ENCODE assay signal across 8 cellular contexts in genomic region chr14:88562532-88562830, GRCh38. TPM values are rescaled to one million over a fixed set of nuclear protein-coding genes. Genes with fewer than 3 reads are reported as not detected.
A peak's percentile ranks its signal among the peaks of the same experiment; 100 is the strongest.
DNase-seq lines count a peak whose midpoint lies in the region; ATAC-seq and TF ChIP-seq lines count a peak whose summit lies in the region.

No MANE protein-coding gene starts in this region.

- no peak for ATAC-seq in right lobe of liver
- no peak for ATAC-seq in GM18520 (IDR thresholded peaks at IDR 0.05; ENCODE audit: unreplicated experiment)

- H3K36me3 ChIP-seq in adrenal gland (replicated peaks in 1 of 2), result peaks cover 0 to 8% of the 10 kb centered on the region in 2 donors
- H3K36me3 ChIP-seq in right lobe of liver, result peaks cover 0 to 7% (median under 1%) of the 10 kb centered on the region in 4 donors

- H3K9me3 Mint-ChIP-seq in activated naive CD4-positive, alpha-beta T cell treated with anti-CD3 and anti-CD28 coated beads, Interleukin-2, amount 10 ng/mL, durations not matched to agents 7 days and 5 days, result no peaks in the 10 kb centered on the region
- H3K9me3 Mint-ChIP-seq in type B pancreatic cell, result no peaks in the 10 kb centered on the region

- H3K4me3 ChIP-seq in adrenal gland, result peak overlapping the region in 3 of 4 donors; percentile 27 to 87 (median 74)
- peak overlapping the region; percentile 85 to 96 (median 89) for H3K4me3 ChIP-seq in right lobe of liver

- H3K4me3 Mint-ChIP-seq in activated naive CD4-positive, alpha-beta T cell treated with anti-CD3 and anti-CD28 coated beads, Interleukin-2, amount 10 ng/mL, durations not matched to agents 7 days and 5 days, result peak overlapping the region; percentile 94
- peak overlapping the region; percentile 92 for H3K4me3 Mint-ChIP-seq in type B pancreatic cell

- TF ChIP-seq POLR2A in adrenal gland (IDR thresholded peaks at IDR 0.05) (no peak), right lobe of liver (IDR thresholded peaks at IDR 0.05) (no peak)

- peaks cover 47% of the 10 kb centered on the region for H3K27me3 Mint-ChIP-seq in activated naive CD4-positive, alpha-beta T cell treated with anti-CD3 and anti-CD28 coated beads, Interleukin-2, amount 10 ng/mL, durations not matched to agents 7 days and 5 days
- H3K27me3 Mint-ChIP-seq in type B pancreatic cell, result no peaks in the 10 kb centered on the region

- intact Hi-C loops in adrenal gland (cut with DNase I), result no loop called here
- intact Hi-C loops in right lobe of liver (cut with DNase I), result no loop called here

- H3K9me3 ChIP-seq in adrenal gland (replicated peaks in 1 of 3) (no peaks in the 10 kb centered on the region), right lobe of liver (no peaks in the 10 kb centered on the region)

- CTCF ChIA-PET in activated naive CD4-positive, alpha-beta T cell treated with anti-CD3 and anti-CD28 coated beads, Interleukin-2, amount 10 ng/mL, durations not matched to agents 7 days and 5 days (lab: Charles Lee), result no interaction called here

- 26 to 27% (median 27%) methylated on average over 5 of the region's 5 CpGs for WGBS in adrenal gland, 4 donors
- 20% methylated on average over 5 of the region's 5 CpGs for WGBS in right lobe of liver (ENCODE audit: insufficient coverage, low coverage, low lambda C conversion rate, missing lambda C conversion rate)

- in situ Hi-C loops in ACHN (cut with HindIII; ENCODE audit: low pct_ligation_motif_present, low pct_unique_long_range_greater_than_20kb, low sequenced_read_pairs), result no loop called here

- peaks cover 40% of the 10 kb centered on the region for H3K4me1 Mint-ChIP-seq in activated naive CD4-positive, alpha-beta T cell treated with anti-CD3 and anti-CD28 coated beads, Interleukin-2, amount 10 ng/mL, durations not matched to agents 7 days and 5 days
- peaks cover 28% of the 10 kb centered on the region for H3K4me1 Mint-ChIP-seq in type B pancreatic cell (ENCODE audit: unreplicated experiment)

- H3K27ac ChIP-seq in adrenal gland (peak overlapping the region in 2 of 5 donors; percentile 93), right lobe of liver (peak overlapping the region in 1 of 3 donors; percentile 94)

- peaks cover 14% of the 10 kb centered on the region for H3K36me3 Mint-ChIP-seq in activated naive CD4-positive, alpha-beta T cell treated with anti-CD3 and anti-CD28 coated beads, Interleukin-2, amount 10 ng/mL, durations not matched to agents 7 days and 5 days
- no peaks in the 10 kb centered on the region for H3K36me3 Mint-ChIP-seq in type B pancreatic cell

- no peak for DNase-seq in activated naive CD4-positive, alpha-beta T cell treated with anti-CD3 and anti-CD28 coated beads, Interleukin-2, amount 10 ng/mL, durations not matched to agents 7 days and 5 days
- no peak for DNase-seq in activated naive CD4-positive, alpha-beta T cell treated with anti-CD3 and anti-CD28 coated beads, Interleukin-2, amount 50 U/mL, for 16 hours
- DNase-seq in adrenal gland, result no peak
- no peak for DNase-seq in right lobe of liver
- no peak for DNase-seq in type B pancreatic cell (ENCODE audit: extremely low spot score, unreplicated experiment)
- DNase-seq in ACHN, result no peak
- no peak for DNase-seq in activated effector memory CD4-positive, alpha-beta T cell treated with Interleukin-2 at 50 U/mL for 16 hours

- TF ChIP-seq CTCF in adrenal gland (IDR thresholded peaks at IDR 0.05) (no peak), right lobe of liver (IDR thresholded peaks at IDR 0.05) (no peak), type B pancreatic cell (conservative IDR thresholded peaks at IDR 0.05) (no peak)

- H3K27ac Mint-ChIP-seq in activated naive CD4-positive, alpha-beta T cell treated with anti-CD3 and anti-CD28 coated beads, Interleukin-2, amount 10 ng/mL, durations not matched to agents 7 days and 5 days, result peak overlapping the region; percentile 60
- H3K27ac Mint-ChIP-seq in type B pancreatic cell, result peak overlapping the region; percentile 88

- no peaks in the 10 kb centered on the region for H3K27me3 ChIP-seq in adrenal gland
- no peaks in the 10 kb centered on the region for H3K27me3 ChIP-seq in right lobe of liver

- H3K4me1 ChIP-seq in adrenal gland (replicated peaks in 1 of 2) (peaks cover 11 to 34% of the 10 kb centered on the region in 2 donors), right lobe of liver (peaks cover 0 to 20% (median 8%) of the 10 kb centered on the region in 4 donors)

RNA-seq across cellular contexts. Expression of gene ZC3H14, which starts 0.4 kb away (rescaled TPM):
- total RNA-seq in adrenal gland (10 to 100 TPM; 36.9 to 91.6 (median 53.3) TPM), right lobe of liver (10 to 100 TPM; 37.2 to 52.5 (median 42.1) TPM), type B pancreatic cell (ENCODE audit: low replicate concordance) (58.5 and 90.0 TPM in 2 replicates)
- 10 to 100 TPM; 26.5 to 58.0 (median 43.7) TPM for polyA plus RNA-seq in adrenal gland

RNA-seq across cellular contexts. Expression of gene PTPN21, which starts 7.7 kb away (rescaled TPM):
- total RNA-seq in adrenal gland (10 to 100 TPM in 7 of 8 donors, 1 to 10 TPM in 1; 8.6 to 21.3 (median 13.7) TPM), right lobe of liver (10 to 100 TPM in 4 of 6 experiments, 1 to 10 TPM in 2; 6.0 to 12.2 (median 10.3) TPM), type B pancreatic cell (ENCODE audit: low replicate concordance) (19.6 and 21.4 TPM in 2 replicates)
- polyA plus RNA-seq in adrenal gland, result 1 to 10 TPM; 3.7 to 9.1 (median 5.6) TPM
